In genomic region chrX:103467156-103467555, GRCh38 we compare ENCODE assay signal across 1 cellular context.
TF ChIP-seq lines count a peak whose summit lies in the region.

No MANE protein-coding gene starts in this region.

TF ChIP-seq in GM12878, 131 proteins besides CTCF, POLR2A, EP300 and RAD21 (continued from another document):
- no peak for TF ChIP-seq E4F1 (IDR thresholded peaks at IDR 0.05; ENCODE audit: borderline replicate concordance, partially characterized antibody)
- TF ChIP-seq HSF1 (IDR thresholded peaks at IDR 0.05; ENCODE audit: low read depth, low read length) = no peak
- no peak for TF ChIP-seq CREM (IDR thresholded peaks at IDR 0.05; ENCODE audit: low read depth)
- no peak for TF ChIP-seq CREB1 (IDR thresholded peaks at IDR 0.05; ENCODE audit: low read depth)
- TF ChIP-seq ZNF217 (IDR thresholded peaks at IDR 0.05) = no peak
- no peak for TF ChIP-seq BCL3 (IDR thresholded peaks at IDR 0.05; ENCODE audit: borderline replicate concordance, insufficient read depth, low read depth, low read length, poor library complexity, severe bottlenecking)
- no peak for TF ChIP-seq RELA (IDR thresholded peaks at IDR 0.05; ENCODE audit: borderline replicate concordance, partially characterized antibody)
- TF ChIP-seq SREBF1 (IDR thresholded peaks at IDR 0.05; ENCODE audit: low read length) = no peak
- TF ChIP-seq ESRRA (IDR thresholded peaks at IDR 0.05; ENCODE audit: low read length) = no peak
- TF ChIP-seq TBL1XR1 (IDR thresholded peaks at IDR 0.05; ENCODE audit: low read depth, low read length) = no peak
- no peak for TF ChIP-seq PAX8 (IDR thresholded peaks at IDR 0.05)
- no peak for TF ChIP-seq MTA3 (IDR thresholded peaks at IDR 0.05; ENCODE audit: borderline replicate concordance, low read length)
- no peak for TF ChIP-seq CHD2 (IDR thresholded peaks at IDR 0.05; ENCODE audit: borderline replicate concordance, low read depth, low read length)
